Comparison of ENCODE assay signal across 1 cellular context in the genomic region with DNA sequence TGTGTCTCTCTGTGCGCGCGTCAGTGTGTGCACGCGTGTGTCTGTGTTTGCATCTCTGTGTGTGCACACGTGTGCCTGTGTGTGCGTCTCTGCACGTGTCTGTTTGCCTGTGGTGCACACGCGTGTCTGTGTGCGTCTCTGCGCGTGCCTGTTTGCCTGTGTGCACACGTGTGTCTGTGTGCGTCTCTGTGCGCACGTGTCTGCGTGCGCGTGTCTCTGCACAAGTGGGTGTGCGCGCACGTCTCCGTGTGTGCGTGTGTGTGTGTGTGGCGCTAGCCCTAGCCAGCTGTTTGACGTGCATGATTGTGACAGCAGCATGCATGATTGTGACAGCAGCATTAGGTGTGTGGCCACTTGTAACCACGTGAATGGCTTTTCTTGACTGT.
TF ChIP-seq lines count a peak whose summit lies in the region.

No MANE protein-coding gene starts in this region.

TF ChIP-seq in SK-N-SH treated with all-trans-retinoic acid at 6 μM for 48 hours, 23 proteins besides CTCF, POLR2A, EP300 and RAD21 (continued from another document):
- TF ChIP-seq TSHZ2 (CRISPR knock-in tag; IDR thresholded peaks at IDR 0.05) (no peak), ZNF565 (CRISPR knock-in tag; conservative IDR thresholded peaks at IDR 0.05; ENCODE audit: low read depth) (no peak), GLIS3 (CRISPR knock-in tag; IDR thresholded peaks at IDR 0.05) (no peak)
- TF ChIP-seq, protein P1, sequence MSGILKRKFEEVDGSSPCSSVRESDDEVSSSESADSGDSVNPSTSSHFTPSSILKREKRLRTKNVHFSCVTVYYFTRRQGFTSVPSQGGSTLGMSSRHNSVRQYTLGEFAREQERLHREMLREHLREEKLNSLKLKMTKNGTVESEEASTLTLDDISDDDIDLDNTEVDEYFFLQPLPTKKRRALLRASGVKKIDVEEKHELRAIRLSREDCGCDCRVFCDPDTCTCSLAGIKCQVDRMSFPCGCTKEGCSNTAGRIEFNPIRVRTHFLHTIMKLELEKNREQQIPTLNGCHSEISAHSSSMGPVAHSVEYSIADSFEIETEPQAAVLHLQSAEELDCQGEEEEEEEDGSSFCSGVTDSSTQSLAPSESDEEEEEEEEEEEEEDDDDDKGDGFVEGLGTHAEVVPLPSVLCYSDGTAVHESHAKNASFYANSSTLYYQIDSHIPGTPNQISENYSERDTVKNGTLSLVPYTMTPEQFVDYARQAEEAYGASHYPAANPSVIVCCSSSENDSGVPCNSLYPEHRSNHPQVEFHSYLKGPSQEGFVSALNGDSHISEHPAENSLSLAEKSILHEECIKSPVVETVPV (CRISPR knock-in tag; IDR thresholded peaks at IDR 0.05), result no peak
TF ChIP-seq in SK-N-SH treated with all-trans-retinoic acid at 6 μM for 48 hours: peak in this region for 0.
